17 cellular contexts compared by ENCODE assay signal in genomic region chr1:88990426-88990825, GRCh38. TPM values are rescaled to one million over a fixed set of nuclear protein-coding genes. Genes with fewer than 3 reads are reported as not detected.
DNase-seq lines count a peak whose midpoint lies in the region; ATAC-seq, FAIRE-seq and TF ChIP-seq lines count a peak whose summit lies in the region.
"Had no signal": no experiment of that assay in that cellular context is flagged by ENCODE, and none has a peak within 500 bp of the region (broad histone marks: within the 10 kb centered on the region; RNA-seq: fewer than 3 reads in every experiment).

No MANE protein-coding gene starts in this region.

- H3K79me2 ChIP-seq in Karpas-422 (ENCODE audit: low read length): peaks cover 70% of the 10 kb centered on the region
- peaks cover 64% of the 10 kb centered on the region for H3K79me2 ChIP-seq in K562 (ENCODE audit: control insufficient read depth, insufficient read depth, low read length)
- H3K79me2 ChIP-seq in neural progenitor cell (ENCODE audit: low read depth): peaks cover 73% of the 10 kb centered on the region

- 62% methylated on average over 1 of the region's 1 CpG for WGBS in K562 (ENCODE audit: insufficient coverage, low coverage, missing lambda C conversion rate)

- peaks cover 34% of the 10 kb centered on the region for H3K4me1 Mint-ChIP-seq in T-helper 1 cell treated with Interleukin-12 subunit alpha and Interleukin-12 subunit beta and Interleukin-4 antibody, amounts not matched to agents 30 μg/mL and 1 μg/mL, for 36 hours (ENCODE audit: low read depth)
- H3K4me1 Mint-ChIP-seq in neural progenitor cell: peaks cover 3% of the 10 kb centered on the region

- H3K9me3 ChIP-seq in Karpas-422 (ENCODE audit: low read length) (no peaks in the 10 kb centered on the region), K562 (replicated peaks; ENCODE audit: control insufficient read depth, insufficient read depth, low read depth, low read length) (no peaks in the 10 kb centered on the region), neural progenitor cell (ENCODE audit: low read depth) (no peaks in the 10 kb centered on the region)
- H3K9me3 ChIP-seq: heart right ventricle, upper lobe of left lung had no signal

- TF ChIP-seq POLR2A in K562 (conservative IDR thresholded peaks at IDR 0.05): no peak

- POLR2A ChIA-PET in K562 (lab: Yijun Ruan, JAX): interaction anchor here (0.6 to 1.5 kb wide), 4 partner anchors 9 to 168 kb away, joined by 3 read pairs; no protein-coding TSS in a partner anchor
- POLR2A ChIA-PET in GM10248 (lab: Yijun Ruan, JAX): no interaction called here

- H3K27me3 Mint-ChIP-seq in T-helper 1 cell treated with Interleukin-12 subunit alpha and Interleukin-12 subunit beta and Interleukin-4 antibody, amounts not matched to agents 30 μg/mL and 1 μg/mL, for 36 hours (ENCODE audit: low read depth): no peaks in the 10 kb centered on the region
- H3K27me3 Mint-ChIP-seq in neural progenitor cell (ENCODE audit: insufficient read depth, low read depth): no peaks in the 10 kb centered on the region
- H3K27me3 Mint-ChIP-seq: effector memory CD8-positive, alpha-beta T cell had no signal

- no peaks in the 10 kb centered on the region for H4K20me1 ChIP-seq in Karpas-422 (ENCODE audit: insufficient read depth, low read depth, low read length)
- H4K20me1 ChIP-seq in K562 (replicated peaks; ENCODE audit: control insufficient read depth, insufficient read depth, low read length): 0 out of 2 replicates have a peak, but pooled peaks cover under 1% of the 10 kb centered on the region
- H4K20me1 ChIP-seq in neural progenitor cell (ENCODE audit: low read depth): peaks cover 38% of the 10 kb centered on the region

- H3K27ac ChIP-seq in Karpas-422 (ENCODE audit: low read length) (peak overlapping the region; percentile 14; the same call in 1 of the 2 replicates), K562 (ENCODE audit: extremely low read depth, low read depth, low read length) (no peak overlapping the region), neural progenitor cell (no peak overlapping the region)

- peak overlapping the region; percentile 8 for H3K27ac Mint-ChIP-seq in T-helper 1 cell treated with Interleukin-12 subunit alpha and Interleukin-12 subunit beta and Interleukin-4 antibody, amounts not matched to agents 30 μg/mL and 1 μg/mL, for 36 hours
- H3K27ac Mint-ChIP-seq in neural progenitor cell: no peak overlapping the region

- H3K4me3 ChIP-seq in Karpas-422 (ENCODE audit: low read length) (peak overlapping the region; percentile 91; the same call in 1 of the 2 replicates), K562 (peak overlapping the region; percentile 89; the same call in 1 of the 2 replicates), neural progenitor cell (peak overlapping the region; percentile 73)

- H3K9me2 ChIP-seq in Karpas-422 (replicated peaks; ENCODE audit: insufficient read depth, low read length): no peaks in the 10 kb centered on the region

- DNase-seq in T-helper 1 cell (no peak), Karpas-422 (no peak), K562 (ENCODE audit: extremely low read depth in 1 of 4, low spot score in 3 of 4) (no peak), neural progenitor cell (ENCODE audit: low spot score) (no peak), NOMO-1 treated with dmso at 0.1 percent for 144 hours (lab: John Stamatoyannopoulos, UW; ENCODE audit: unreplicated experiment) (no peak), GM10248 (ENCODE audit: extremely low spot score) (no peak)
- DNase-seq: effector memory CD8-positive, alpha-beta T cell; heart right ventricle; NCI-H1092; NCI-H446; nucleus accumbens; stimulated activated CD4-positive, alpha-beta T cell treated with anti-CD3 and anti-CD28 coated beads, Interleukin-12 subunit alpha, Interleukin-12 subunit beta, amount 100 ng/mL, for 4 hours; upper lobe of left lung had no signal

- intact Hi-C loops in K562 (cut with micrococcal nuclease): loop anchor here (2.0 kb wide), 1 partner anchor 306 kb away; the partner anchor contains the start of gene PKN2

- H3K27me3 ChIP-seq in Karpas-422 (ENCODE audit: low read length) (no peaks in the 10 kb centered on the region), K562 (ENCODE audit: control insufficient read depth in 2 of 2, insufficient read depth in 2 of 2, low read length in 2 of 2) (no peaks in the 10 kb centered on the region), neural progenitor cell (no peaks in the 10 kb centered on the region)
- H3K27me3 ChIP-seq: heart right ventricle, upper lobe of left lung had no signal

- no peak for TF ChIP-seq EP300 in K562 (IDR thresholded peaks at IDR 0.05; ENCODE audit: low read length)

- TF ChIP-seq CTCF in K562 (IDR thresholded peaks at IDR 0.05 in 2 of 3, conservative IDR thresholded peaks at IDR 0.05 in 1 of 3; ENCODE audit: insufficient read depth in 2 of 3, low read depth in 1 of 3, low read length in 3 of 3) (no peak), neural progenitor cell (IDR thresholded peaks at IDR 0.05) (no peak), GM10248 (IDR thresholded peaks at IDR 0.05; ENCODE audit: control extremely low read depth, extremely low read depth, low read depth, missing control alignments) (no peak)

- H3F3A ChIP-seq in neural progenitor cell (ENCODE audit: low read depth): peaks cover 11% of the 10 kb centered on the region

- H3K9me3 Mint-ChIP-seq in T-helper 1 cell treated with Interleukin-12 subunit alpha and Interleukin-12 subunit beta and Interleukin-4 antibody, amounts not matched to agents 30 μg/mL and 1 μg/mL, for 36 hours: no peaks in the 10 kb centered on the region
- H3K9me3 Mint-ChIP-seq in neural progenitor cell: peaks cover 27% of the 10 kb centered on the region
- H3K9me3 Mint-ChIP-seq: effector memory CD8-positive, alpha-beta T cell had no signal

- peak overlapping the region; percentile 2 for H3K4me3 Mint-ChIP-seq in T-helper 1 cell treated with Interleukin-12 subunit alpha and Interleukin-12 subunit beta and Interleukin-4 antibody, amounts not matched to agents 30 μg/mL and 1 μg/mL, for 36 hours
- H3K4me3 Mint-ChIP-seq in neural progenitor cell: no peak overlapping the region
- H3K4me3 Mint-ChIP-seq: effector memory CD8-positive, alpha-beta T cell had no signal

- peaks cover 32% of the 10 kb centered on the region for H3K36me3 Mint-ChIP-seq in T-helper 1 cell treated with Interleukin-12 subunit alpha and Interleukin-12 subunit beta and Interleukin-4 antibody, amounts not matched to agents 30 μg/mL and 1 μg/mL, for 36 hours (ENCODE audit: low read depth)
- peaks cover 42% of the 10 kb centered on the region for H3K36me3 Mint-ChIP-seq in neural progenitor cell

- in situ Hi-C loops in K562 (cut with MboI): no loop called here

- BruUV-seq in K562 (replicated peaks; lab: Mats Ljungman, UMichigan): no TSS peak

- H3K4me1 ChIP-seq in Karpas-422 (ENCODE audit: low read length) (peaks cover 71% of the 10 kb centered on the region), K562 (replicated peaks in 1 of 2; ENCODE audit: control insufficient read depth in 2 of 2, insufficient read depth in 2 of 2, low read length in 2 of 2) (peaks cover 8 to 14% of the 10 kb centered on the region in 2 experiments; a peak in 4 of 5 replicates), neural progenitor cell (peaks cover 19% of the 10 kb centered on the region)

- H3K9ac ChIP-seq in Karpas-422 (ENCODE audit: low read length) (no peak overlapping the region), K562 (ENCODE audit: insufficient read depth in 1 of 2, low read depth in 2 of 2, low read length in 2 of 2) (peak overlapping the region in 1 of 2 experiments; percentile 93; a peak in 2 of 4 replicates), neural progenitor cell (no peak overlapping the region)

- no peak for TF ChIP-seq RAD21 in K562 (CRISPR knock-in tag; conservative IDR thresholded peaks at IDR 0.05 in 1 of 2, IDR thresholded peaks at IDR 0.05 in 1 of 2)

- H3K9me1 ChIP-seq in K562 (ENCODE audit: control insufficient read depth, insufficient read depth, low read length): no peaks in the 10 kb centered on the region

- ATAC-seq in K562 (no peak), HG02610 (IDR thresholded peaks at IDR 0.05; ENCODE audit: unreplicated experiment) (no peak)
- ATAC-seq: effector memory CD8-positive, alpha-beta T cell; heart right ventricle had no signal

- H2AFZ ChIP-seq in Karpas-422 (ENCODE audit: low read length): no peak overlapping the region
- no peak overlapping the region for H2AFZ ChIP-seq in K562 (ENCODE audit: low read depth, low read length)
- H2AFZ ChIP-seq in neural progenitor cell (replicated peaks): no peak overlapping the region

- H3K36me3 ChIP-seq in Karpas-422 (ENCODE audit: insufficient read depth, low read length) (peaks cover 34% of the 10 kb centered on the region; the same call in 1 of the 2 replicates), K562 (ENCODE audit: control insufficient read depth, insufficient read depth, low read length) (peaks cover 46% of the 10 kb centered on the region), neural progenitor cell (peaks cover 7% of the 10 kb centered on the region)

- no peak for FAIRE-seq in K562 (lab: Jason Lieb, UNC)
- FAIRE-seq: GM12892, RCC 7860 had no signal

- H3K4me2 ChIP-seq in Karpas-422 (ENCODE audit: low read depth, low read length, poor library complexity, severe bottlenecking) (peak overlapping the region; percentile 78), K562 (ENCODE audit: insufficient read depth, low read length) (peak overlapping the region; percentile 89), neural progenitor cell (peak overlapping the region; percentile 89)

- CTCF ChIA-PET in K562 (lab: Yijun Ruan, JAX; ENCODE audit: low intra/inter-chr PET ratio) (no interaction called here), GM10248 (lab: Yijun Ruan, JAX) (interaction anchor here (1.4 to 3.8 kb wide), 3 partner anchors 9 to 368 kb away, joined by 3 to 19 read pairs (median 5); no protein-coding TSS in a partner anchor)

RNA-seq across cellular contexts. Expression of gene KYAT3, which starts 2.0 kb away (rescaled TPM):
- 19.1 and 36.0 TPM in 2 replicates for total RNA-seq in Karpas-422 (2014; rRNA removed; shearing (Covaris generic); ENCODE audit: low replicate concordance)
- 16.8 and 37.2 TPM in 2 replicates for total RNA-seq in K562 (2011; cell fraction: chromatin; rRNA removed; ENCODE audit: low replicate concordance)
- 5.0 and 7.2 TPM in 2 replicates for total RNA-seq in K562 (2011; cell fraction: nucleolus; rRNA removed)
- total RNA-seq in K562 (2011; cell fraction: nucleoplasm; rRNA removed): 13.6 and 14.5 TPM in 2 replicates
- total RNA-seq in K562 (2014; rRNA removed): 19.2 and 19.8 TPM in 2 replicates
- total RNA-seq in K562 (2014; rRNA removed; fragmentation: Illumina TruSeq; extraction: Trizol): 44.6 and 48.5 TPM in 2 replicates
- 31.7 and 33.7 TPM in 2 replicates for total RNA-seq in K562 (2015; rRNA removed; fragmentation: Illumina TruSeq; extraction: Trizol)
- total RNA-seq in K562 (2021): 30.5 and 32.8 TPM in 2 replicates
- 34.3 and 60.3 TPM in 2 replicates for polyA plus RNA-seq in K562 (2011; rRNA removed)
- 13.0 and 21.2 TPM in 2 replicates for polyA plus RNA-seq in K562 (2011; cell fraction: cytosol; rRNA removed)
- 14.7 and 17.9 TPM in 2 replicates for polyA plus RNA-seq in K562 (2011; cell fraction: nucleus; rRNA removed)
- polyA plus RNA-seq in K562 (2012): 25.7 and 30.4 TPM in 2 replicates
- polyA plus RNA-seq in K562 (2014; fragmentation: Illumina TruSeq; extraction: Trizol): 38.4 and 47.6 TPM in 2 replicates
- 10 to 100 TPM; 51.8 to 54.8 TPM for polyA plus RNA-seq in K562 (2014; fragmentation: Nextera tagmentation; extraction: Ambion mirVana)
- polyA plus RNA-seq in K562 (2014; rRNA removed): 36.3 and 37.4 TPM in 2 replicates
- polyA minus RNA-seq in K562 (2011; rRNA and poly(A)+ RNA removed): 47.2 and 54.4 TPM in 2 replicates
- polyA minus RNA-seq in K562 (2011; cell fraction: cytosol; rRNA and poly(A)+ RNA removed): 12.9 and 21.0 TPM in 2 replicates
- polyA minus RNA-seq in K562 (2011; cell fraction: nucleus; rRNA and poly(A)+ RNA removed): 8.3 and 13.2 TPM in 2 replicates
- total RNA-seq in neural progenitor cell (ENCODE audit: low replicate concordance): 80.2 and 113 TPM in 2 replicates

RNA-seq across cellular contexts. Expression of gene RBMXL1, which starts 2.0 kb away (rescaled TPM):
- 10.3 and 10.6 TPM in 2 replicates for total RNA-seq in Karpas-422 (2014; rRNA removed; shearing (Covaris generic); ENCODE audit: low replicate concordance)
- total RNA-seq in K562 (2011; cell fraction: chromatin; rRNA removed; ENCODE audit: low replicate concordance): 12.3 and 38.0 TPM in 2 replicates
- 6.8 and 8.6 TPM in 2 replicates for total RNA-seq in K562 (2011; cell fraction: nucleolus; rRNA removed)
- total RNA-seq in K562 (2011; cell fraction: nucleoplasm; rRNA removed): 17.7 and 24.4 TPM in 2 replicates
- total RNA-seq in K562 (2014; rRNA removed) (11.4 and 12.9 TPM in 2 replicates), K562 (2014; rRNA removed; fragmentation: Illumina TruSeq; extraction: Trizol) (21.2 and 24.9 TPM in 2 replicates), K562 (2015; rRNA removed; fragmentation: Illumina TruSeq; extraction: Trizol) (19.2 and 19.4 TPM in 2 replicates), K562 (2021) (19.0 and 21.8 TPM in 2 replicates), neural progenitor cell (ENCODE audit: low replicate concordance) (15.4 and 19.0 TPM in 2 replicates)
- polyA plus RNA-seq in K562 (2011; rRNA removed) (8.4 and 12.7 TPM in 2 replicates), K562 (2014; fragmentation: Illumina TruSeq; extraction: Trizol) (16.4 and 21.7 TPM in 2 replicates), K562 (2014; fragmentation: Nextera tagmentation; extraction: Ambion mirVana) (10 to 100 TPM; 12.3 to 13.0 TPM), K562 (2014; rRNA removed) (9.5 and 10.2 TPM in 2 replicates)
- 4.5 and 6.4 TPM in 2 replicates for polyA plus RNA-seq in K562 (2011; cell fraction: cytosol; rRNA removed)
- 7.3 and 7.4 TPM in 2 replicates for polyA plus RNA-seq in K562 (2011; cell fraction: nucleus; rRNA removed)
- 10.5 and 10.7 TPM in 2 replicates for polyA plus RNA-seq in K562 (2012)
- 23.2 and 24.0 TPM in 2 replicates for polyA minus RNA-seq in K562 (2011; rRNA and poly(A)+ RNA removed)
- polyA minus RNA-seq in K562 (2011; cell fraction: cytosol; rRNA and poly(A)+ RNA removed): 7.2 and 7.9 TPM in 2 replicates
- 10.4 and 13.1 TPM in 2 replicates for polyA minus RNA-seq in K562 (2011; cell fraction: nucleus; rRNA and poly(A)+ RNA removed)

RNA-seq across cellular contexts. Expression of gene GBP3, which starts 32.2 kb away (rescaled TPM):
- total RNA-seq in Karpas-422 (2014; rRNA removed; shearing (Covaris generic); ENCODE audit: low replicate concordance): 2.7 and 3.2 TPM in 2 replicates
- total RNA-seq in K562 (2011; cell fraction: chromatin; rRNA removed; ENCODE audit: low replicate concordance): not detected in 2 replicates
- total RNA-seq in K562 (2011; cell fraction: nucleolus; rRNA removed): not detected in 2 replicates
- total RNA-seq in K562 (2011; cell fraction: nucleoplasm; rRNA removed): not detected in 2 replicates
- total RNA-seq in K562 (2014; rRNA removed) (not detected in 2 replicates), K562 (2014; rRNA removed; fragmentation: Illumina TruSeq; extraction: Trizol) (0.11 TPM in 1 of 2 replicates, not detected in the other), K562 (2015; rRNA removed; fragmentation: Illumina TruSeq; extraction: Trizol) (0.14 TPM in 1 of 2 replicates, not detected in the other), K562 (2021) (0.22 TPM in 1 of 2 replicates, not detected in the other), neural progenitor cell (ENCODE audit: low replicate concordance) (not detected in 2 replicates)
- polyA plus RNA-seq in K562 (2011; rRNA removed) (0.05 and 0.11 TPM in 2 replicates), K562 (2014; fragmentation: Illumina TruSeq; extraction: Trizol) (0.07 TPM in 1 of 2 replicates, not detected in the other), K562 (2014; fragmentation: Nextera tagmentation; extraction: Ambion mirVana) (under 1 TPM in 1 of 2 experiments, not detected in 1; 0.07 TPM), K562 (2014; rRNA removed) (not detected in 2 replicates)
- 0.04 TPM in 1 of 2 replicates, not detected in the other for polyA plus RNA-seq in K562 (2011; cell fraction: cytosol; rRNA removed)
- 0.18 TPM in 1 of 2 replicates, not detected in the other for polyA plus RNA-seq in K562 (2011; cell fraction: nucleus; rRNA removed)
- polyA plus RNA-seq in K562 (2012): 0.04 and 0.43 TPM in 2 replicates
- polyA minus RNA-seq in K562 (2011; rRNA and poly(A)+ RNA removed): 0.51 TPM in 1 of 2 replicates, not detected in the other
- polyA minus RNA-seq in K562 (2011; cell fraction: cytosol; rRNA and poly(A)+ RNA removed): not detected in 2 replicates
- not detected in 2 replicates for polyA minus RNA-seq in K562 (2011; cell fraction: nucleus; rRNA and poly(A)+ RNA removed)
